8 cellular contexts compared by ENCODE assay signal in the genomic region with DNA sequence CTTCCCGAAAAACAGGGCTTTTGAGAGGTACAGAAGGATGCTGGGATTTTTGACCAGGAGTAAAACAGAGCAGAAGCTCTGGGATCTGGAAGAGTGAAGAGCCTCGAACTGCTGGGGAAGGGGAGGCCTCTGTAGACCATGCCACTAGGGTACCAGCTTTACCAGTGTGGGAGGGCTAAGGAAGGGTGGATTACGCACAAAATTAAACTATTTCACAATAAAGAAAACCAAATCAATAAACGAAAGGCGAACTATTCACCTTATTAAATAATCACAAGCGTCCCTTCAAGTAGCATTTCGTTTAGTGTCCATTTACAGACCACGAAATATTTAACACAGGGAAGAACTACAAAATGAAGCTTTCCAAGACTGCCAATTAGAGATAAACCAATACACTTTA. TPM values are rescaled to one million over a fixed set of nuclear protein-coding genes. Genes with fewer than 3 reads are reported as not detected.
A peak's percentile ranks its signal among the peaks of the same experiment; 100 is the strongest.
DNase-seq lines count a peak whose midpoint lies in the region; ATAC-seq, FAIRE-seq and TF ChIP-seq lines count a peak whose summit lies in the region.

No MANE protein-coding gene starts in this region.

- H3K9me3 ChIP-seq in right cardiac atrium (ENCODE audit: control insufficient read depth, low read length): no peaks in the 10 kb centered on the region
- H3K9me3 ChIP-seq in small intestine (ENCODE audit: control insufficient read depth, low read depth): no peaks in the 10 kb centered on the region

- no peaks in the 10 kb centered on the region for H3K27me3 ChIP-seq in right cardiac atrium (ENCODE audit: control insufficient read depth, insufficient read depth)
- no peaks in the 10 kb centered on the region for H3K27me3 ChIP-seq in small intestine (ENCODE audit: control insufficient read depth in 2 of 2, insufficient read depth in 2 of 2, low read length in 2 of 2)

- no peak for DNase-seq in HFF-Myc (ENCODE audit: extremely low read depth, low read depth)
- DNase-seq in activated B cell treated with CpG ODN at 0.5 μM for 24 hours: no peak
- DNase-seq in right cardiac atrium: no peak
- no peak for DNase-seq in small intestine
- no peak for DNase-seq in activated gamma-delta T cell treated with Interleukin-2 at 50 U/mL for 16 hours
- DNase-seq in activated CD4-positive, alpha-beta T cell treated with anti-CD3 and anti-CD28 coated beads, Interleukin-2, amount 50 U/mL, for 48 hours: no peak
- DNase-seq in HT-29 (ENCODE audit: low spot score): no peak

- intact Hi-C loops in activated B cell treated with CpG ODN at 0.5 μM for 24 hours (cut with micrococcal nuclease): loop anchor here (1.0 to 10.0 kb wide), 5 partner anchors 19 to 1165 kb away; partner anchors contain the start of genes BTF3L4, CPT2, IFT25 and LRRC42
- intact Hi-C loops in right cardiac atrium (cut with DNase I): no loop called here

- peak overlapping the region; percentile 97 for H3K27ac Mint-ChIP-seq in activated B cell treated with CpG ODN at 0.5 μM for 24 hours

- peak overlapping the region; percentile 94 for H3K4me3 Mint-ChIP-seq in activated B cell treated with CpG ODN at 0.5 μM for 24 hours

- CTCF ChIA-PET in activated B cell treated with CpG ODN at 0.5 μM for 24 hours (lab: Charles Lee): no interaction called here

- TF ChIP-seq CTCF in HFF-Myc (IDR thresholded peaks at IDR 0.05; ENCODE audit: low read depth, low read length, missing control alignments) (no peak), activated B cell treated with CpG ODN at 0.5 μM for 24 hours (IDR thresholded peaks at IDR 0.05) (no peak)

- peaks cover 2 to 5% of the 10 kb centered on the region in 2 donors for H3K36me3 ChIP-seq in small intestine (ENCODE audit: control insufficient read depth in 2 of 2, insufficient read depth in 2 of 2, low read length in 2 of 2)

- H3K27ac ChIP-seq in right cardiac atrium (ENCODE audit: low read length) (no peak overlapping the region), small intestine (ENCODE audit: low read depth in 1 of 2, low read length in 1 of 2) (peak overlapping the region; percentile 97 to 99)

- peaks cover 37% of the 10 kb centered on the region for H3K36me3 Mint-ChIP-seq in activated B cell treated with CpG ODN at 0.5 μM for 24 hours (ENCODE audit: low read depth)

- no peaks in the 10 kb centered on the region for H3K9me3 Mint-ChIP-seq in activated B cell treated with CpG ODN at 0.5 μM for 24 hours

- POLR2A ChIA-PET in activated B cell treated with CpG ODN at 0.5 μM for 24 hours (lab: Charles Lee): interaction anchor here (1.0 to 2.5 kb wide), 9 partner anchors 9 to 517 kb away, joined by 3 to 16 read pairs (median 5); partner anchors contain the start of genes CPT2 and MAGOH

- H3K4me1 ChIP-seq in right cardiac atrium (ENCODE audit: control insufficient read depth, insufficient read depth, low read length) (peaks cover 2% of the 10 kb centered on the region), small intestine (ENCODE audit: control insufficient read depth in 2 of 2, insufficient read depth in 1 of 2, low read depth in 1 of 2, low read length in 1 of 2) (peaks cover 0 to 4% of the 10 kb centered on the region in 2 donors)

- FAIRE-seq in small intestine (lab: Jason Lieb, UNC): no peak

- ATAC-seq in activated B cell treated with CpG ODN at 0.5 μM for 24 hours (ENCODE audit: low read depth): no peak
- ATAC-seq in right cardiac atrium: no peak
- ATAC-seq in GM21528 (IDR thresholded peaks at IDR 0.05; ENCODE audit: low FRiP score, unreplicated experiment): no peak

- peaks cover 20% of the 10 kb centered on the region for H3K4me1 Mint-ChIP-seq in activated B cell treated with CpG ODN at 0.5 μM for 24 hours

- WGBS in right cardiac atrium: 29% methylated on average over 8 of the region's 8 CpGs
- 15 to 22% (median 19%) methylated on average over 8 of the region's 8 CpGs for WGBS in small intestine, 3 donors

- H3K27me3 Mint-ChIP-seq in activated B cell treated with CpG ODN at 0.5 μM for 24 hours: no peaks in the 10 kb centered on the region

- H3K4me3 ChIP-seq in HFF-Myc (replicated peaks; ENCODE audit: low read depth, low read length): peak overlapping the region; percentile 79
- peak overlapping the region; percentile 44 for H3K4me3 ChIP-seq in right cardiac atrium (ENCODE audit: low read length)
- H3K4me3 ChIP-seq in small intestine (ENCODE audit: low read depth in 1 of 2, low read length in 2 of 2): peak overlapping the region in 1 of 2 donors; percentile 94

RNA-seq across cellular contexts. Expression of gene CZIB, which starts 0.7 kb away (rescaled TPM):
- total RNA-seq in activated B cell treated with CpG ODN at 0.5 μM for 24 hours (48.9 and 51.8 TPM in 2 replicates), right cardiac atrium (10 to 100 TPM; 44.7 to 57.0 (median 49.3) TPM)
- polyA plus RNA-seq in right cardiac atrium (63.4 TPM), small intestine (10 to 100 TPM; 40.0 to 53.9 (median 45.4) TPM)
- total RNA-seq in HT-29 (2014; rRNA removed; shearing (Covaris generic)): 34.4 and 39.1 TPM in 2 replicates

RNA-seq across cellular contexts. Expression of gene MAGOH, which starts 18.6 kb away (rescaled TPM):
- total RNA-seq in activated B cell treated with CpG ODN at 0.5 μM for 24 hours: 56.6 and 65.0 TPM in 2 replicates
- total RNA-seq in right cardiac atrium: 10 to 100 TPM; 19.7 to 28.2 (median 24.5) TPM
- polyA plus RNA-seq in right cardiac atrium: 59.4 TPM
- 100 to 1,000 TPM in 1 of 3 donors, 10 to 100 TPM in 2; 72.7 to 116 (median 97.7) TPM for polyA plus RNA-seq in small intestine
- total RNA-seq in HT-29 (2014; rRNA removed; shearing (Covaris generic)): 42.5 and 44.1 TPM in 2 replicates

RNA-seq across cellular contexts. Expression of gene CPT2, which starts 23.1 kb away (rescaled TPM):
- 12.5 and 15.7 TPM in 2 replicates for total RNA-seq in activated B cell treated with CpG ODN at 0.5 μM for 24 hours
- total RNA-seq in right cardiac atrium: 10 to 100 TPM; 12.1 to 21.2 (median 14.3) TPM
- polyA plus RNA-seq in right cardiac atrium: 19.3 TPM
- 10 to 100 TPM; 28.1 to 35.8 (median 34.9) TPM for polyA plus RNA-seq in small intestine
- total RNA-seq in HT-29 (2014; rRNA removed; shearing (Covaris generic)): 21.4 and 25.1 TPM in 2 replicates
